In the genomic region with DNA sequence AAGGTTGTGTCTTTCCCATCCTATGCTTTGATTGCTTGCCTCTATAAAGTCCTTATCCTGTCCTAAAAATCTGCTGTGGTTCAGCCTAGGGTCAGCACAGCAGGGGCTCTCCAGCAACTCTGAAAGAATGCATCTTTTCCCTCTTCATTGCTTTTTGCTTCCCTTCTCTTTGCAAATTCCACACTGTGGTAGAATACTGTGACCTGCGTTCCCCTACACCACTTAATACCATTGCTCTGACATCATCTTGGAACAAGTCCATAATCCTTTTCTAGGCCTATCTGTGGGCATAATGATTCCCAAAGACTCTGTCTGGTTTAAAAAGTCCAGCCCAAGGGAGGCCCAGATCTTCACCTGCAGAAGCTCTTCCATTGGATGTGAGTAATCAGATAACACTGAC, we compare ENCODE assay signal across 15 cellular contexts.
DNase-seq lines count a peak whose midpoint lies in the region; ATAC-seq and TF ChIP-seq lines count a peak whose summit lies in the region.
"Had no signal": no experiment of that assay in that cellular context is flagged by ENCODE, and none has a peak within 500 bp of the region (broad histone marks: within the 10 kb centered on the region; RNA-seq: fewer than 3 reads in every experiment).

No MANE protein-coding gene starts in this region.

- TF ChIP-seq CTCF in RWPE2 (IDR thresholded peaks at IDR 0.05; ENCODE audit: poor library complexity, severe bottlenecking), result no peak
- no peak for TF ChIP-seq CTCF in sigmoid colon (IDR thresholded peaks at IDR 0.05)

- H3K27ac ChIP-seq in RWPE2 (ENCODE audit: poor library complexity, severe bottlenecking), result no peak overlapping the region
- peak overlapping the region in 3 of 4 donors; percentile 50 to 68 (median 64) for H3K27ac ChIP-seq in sigmoid colon
- H3K27ac ChIP-seq: upper lobe of left lung had no signal

- H3K36me3 ChIP-seq in RWPE2 (ENCODE audit: low read depth), result no peaks in the 10 kb centered on the region
- peaks cover 0 to 48% (median 7%) of the 10 kb centered on the region in 4 donors for H3K36me3 ChIP-seq in sigmoid colon

- TF ChIP-seq EP300 in sigmoid colon (IDR thresholded peaks at IDR 0.05), result no peak

- H3K27me3 ChIP-seq in RWPE2 (ENCODE audit: insufficient read depth, poor library complexity, severe bottlenecking) (no peaks in the 10 kb centered on the region), sigmoid colon (no peaks in the 10 kb centered on the region)
- H3K27me3 ChIP-seq: upper lobe of left lung had no signal

- DNase-seq in GM03348 (ENCODE audit: low spot score), result peak; percentile 74
- no peak for DNase-seq in RWPE2 (ENCODE audit: low spot score)
- peak; percentile 83 for DNase-seq in fibroblast of peridontal ligament (ENCODE audit: extremely low read depth)
- DNase-seq in sigmoid colon, result no peak
- DNase-seq in putamen (ENCODE audit: low spot score), result no peak
- no peak for DNase-seq in activated CD4-positive, CD25-positive, alpha-beta regulatory T cell (lab: John Stamatoyannopoulos, UW)
- no peak for DNase-seq in ureter (ENCODE audit: low spot score)
- DNase-seq: activated CD4-positive, alpha-beta T cell treated with anti-CD3 and anti-CD28 coated beads, Interleukin-2, amount 50 U/mL, for 48 hours; activated naive CD8-positive, alpha-beta T cell treated with anti-CD3 and anti-CD28 coated beads, Interleukin-2, amount 50 U/mL, for 24 hours; DMS53; natural killer cell; NCI-H1417; upper lobe of left lung had no signal

- no peak for TF ChIP-seq POLR2A in sigmoid colon (IDR thresholded peaks at IDR 0.05)

- H3K4me1 ChIP-seq in RWPE2 (ENCODE audit: insufficient read depth, poor library complexity, severe bottlenecking) (peaks cover 19% of the 10 kb centered on the region), sigmoid colon (peaks cover 0 to 52% (median 24%) of the 10 kb centered on the region in 4 donors)

- intact Hi-C loops in sigmoid colon (cut with DNase I), result no loop called here

- 79 to 80% methylated on average over 1 of the region's 1 CpG for WGBS in sigmoid colon, 2 donors

- ATAC-seq in RWPE2 (ENCODE audit: low read depth), result peak; percentile 75
- no peak for ATAC-seq in GM21737 (IDR thresholded peaks at IDR 0.05; ENCODE audit: unreplicated experiment)
- ATAC-seq: activated naive CD8-positive, alpha-beta T cell treated with anti-CD3 and anti-CD28 coated beads, Interleukin-2, amount 50 U/mL, for 24 hours; GM23338; natural killer cell had no signal

- H3K4me3 ChIP-seq in RWPE2 (ENCODE audit: severe bottlenecking) (no peak overlapping the region), sigmoid colon (no peak overlapping the region)
- H3K4me3 ChIP-seq: GM23338, upper lobe of left lung had no signal

- H3K9me3 ChIP-seq in RWPE2 (ENCODE audit: severe bottlenecking), result no peaks in the 10 kb centered on the region
- no peaks in the 10 kb centered on the region for H3K9me3 ChIP-seq in sigmoid colon
- H3K9me3 ChIP-seq: upper lobe of left lung had no signal

Comparison
In these comparisons a context has a peak if more than half of its experiments do, and no peak if none do; other contexts are left out.
1. DNase-seq: peak in GM03348 (single experiment) and fibroblast of peridontal ligament (single experiment); none in RWPE2 (single experiment), sigmoid colon (single experiment), putamen (single experiment), activated CD4-positive, CD25-positive, alpha-beta regulatory T cell (0 of 4) and ureter (single experiment).